In genomic region chr12:25419595-25419994, GRCh38 we compare ENCODE assay signal across 10 cellular contexts.
"Had no signal": no experiment of that assay in that cellular context is flagged by ENCODE, and none has a peak within 500 bp of the region (broad histone marks: within the 10 kb centered on the region; RNA-seq: fewer than 3 reads in every experiment).

No MANE protein-coding gene starts in this region.

- DNase-seq: GM23248, GOT3, H7, IMR-90, Karpas-422, KBM-7 had no signal

- H3K4me2 ChIP-seq: KMS-11 had no signal

- FAIRE-seq: HTR-8/SVneo had no signal

- H2AFZ ChIP-seq: GM23248 had no signal

- ATAC-seq: HCT116 had no signal

- H3K27ac ChIP-seq: GM23248, KMS-11 had no signal

- H3K4me1 ChIP-seq: HAP-1 had no signal

- H3K9me3 ChIP-seq: HAP-1 had no signal

- H3K9ac ChIP-seq: GM23248, KMS-11 had no signal

- H3K36me3 ChIP-seq: HAP-1 had no signal

- H3K4me3 ChIP-seq: GM23248, HAP-1 had no signal
